In genomic region chr18:8801263-8801901, GRCh38 we compare ENCODE assay signal across 1 cellular context.
TF ChIP-seq lines count a peak whose summit lies in the region.

No MANE protein-coding gene starts in this region.

TF ChIP-seq in A549, 52 proteins besides CTCF, POLR2A, EP300 and RAD21 (continued from another document):
- TF ChIP-seq MAX (IDR thresholded peaks at IDR 0.05) (peak; percentile 50), FOSL2 (IDR thresholded peaks at IDR 0.05) (peak; percentile 49; the same call in 1 of the 2 replicates), FOSL2 (CRISPR knock-in tag; IDR thresholded peaks at IDR 0.05) (peak; percentile 50; the same call in 1 of the 2 replicates), HOXB5 (CRISPR knock-in tag; IDR thresholded peaks at IDR 0.05) (no peak), JUNB (IDR thresholded peaks at IDR 0.05) (peak; percentile 82), CEBPB (IDR thresholded peaks at IDR 0.05) (peak in 1 of 2 experiments; percentile 28; a peak in 1 of 4 replicates)
TF ChIP-seq in A549: peak in this region for 6.
